ENCODE assay signal across 9 cellular contexts in the genomic region with DNA sequence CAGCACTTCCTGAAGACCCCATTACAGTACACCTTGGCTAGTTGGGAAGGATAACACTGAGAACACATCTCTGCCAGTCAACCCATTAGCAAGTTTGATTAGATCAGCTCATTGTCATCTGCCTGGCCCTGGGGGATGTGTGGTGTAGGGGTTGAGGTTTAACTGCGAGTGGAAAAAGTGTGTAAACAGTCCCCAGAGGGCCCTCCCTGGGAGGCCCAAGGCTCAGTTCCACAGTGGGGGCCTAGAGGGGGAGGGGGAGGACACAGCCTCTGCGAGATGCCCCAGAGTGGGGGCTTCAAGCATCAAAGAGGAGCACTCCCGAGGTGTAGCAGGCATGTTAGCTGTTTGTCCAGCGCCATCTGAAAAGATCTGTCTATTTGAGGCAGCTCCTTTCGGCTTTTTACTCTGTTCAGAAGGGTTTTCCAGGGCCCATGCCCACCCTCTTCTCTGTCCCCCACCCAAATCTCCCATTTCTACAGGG. TPM values are rescaled to one million over a fixed set of nuclear protein-coding genes. Genes with fewer than 3 reads are reported as not detected.
A peak's percentile ranks its signal among the peaks of the same experiment; 100 is the strongest.
DNase-seq lines count a peak whose midpoint lies in the region; ATAC-seq and TF ChIP-seq lines count a peak whose summit lies in the region.
"Had no signal": no experiment of that assay in that cellular context is flagged by ENCODE, and none has a peak within 500 bp of the region (broad histone marks: within the 10 kb centered on the region; RNA-seq: fewer than 3 reads in every experiment).

No MANE protein-coding gene starts in this region.

- no peak for DNase-seq in GM12864 (ENCODE audit: low read depth)
- DNase-seq in activated CD8-positive, alpha-beta memory T cell treated with anti-CD3 and anti-CD28 coated beads, Interleukin-2, amount 50 U/mL, for 48 hours = peak; percentile 82
- no peak for DNase-seq in DMS 273 treated with DMSO at 0.1 percent for 48 hours (lab: John Stamatoyannopoulos, UW)
- DNase-seq in adrenal gland = no peak

- H3K27me3 ChIP-seq in mononuclear cell (ENCODE audit: insufficient read depth, low read length) (no peaks in the 10 kb centered on the region), adrenal gland (no peaks in the 10 kb centered on the region)
- H3K27me3 ChIP-seq: cardiac muscle cell had no signal

- H3K4me1 ChIP-seq in mononuclear cell (ENCODE audit: insufficient read depth, low read length) = peaks cover 85% of the 10 kb centered on the region
- peaks cover 0 to 7% of the 10 kb centered on the region in 2 donors for H3K4me1 ChIP-seq in adrenal gland (replicated peaks in 1 of 2)

- ATAC-seq in HG03432 (IDR thresholded peaks at IDR 0.05; ENCODE audit: unreplicated experiment) (peak; percentile 42), HG02571 (IDR thresholded peaks at IDR 0.05; ENCODE audit: unreplicated experiment) (no peak), GM18870 (IDR thresholded peaks at IDR 0.05; ENCODE audit: unreplicated experiment) (no peak)

- WGBS in adrenal gland, 4 donors = 46 to 79% (median 65%) methylated on average over 4 to 5 of the region's 5 CpGs

- H3K9me3 ChIP-seq in mononuclear cell (ENCODE audit: low read depth, low read length) (no peaks in the 10 kb centered on the region), adrenal gland (replicated peaks in 1 of 3) (no peaks in the 10 kb centered on the region)

- peak overlapping the region in 2 of 5 donors; percentile 59 to 69 for H3K27ac ChIP-seq in adrenal gland
- H3K27ac ChIP-seq: cardiac muscle cell had no signal

- no peak for TF ChIP-seq POLR2A in adrenal gland (IDR thresholded peaks at IDR 0.05)

- TF ChIP-seq CTCF in GM12864 (IDR thresholded peaks at IDR 0.05; ENCODE audit: low read depth, low read length, missing control alignments) = no peak
- TF ChIP-seq CTCF in adrenal gland (IDR thresholded peaks at IDR 0.05) = no peak

- H3K4me3 ChIP-seq in GM12864 (ENCODE audit: low read depth, low read length) (peak overlapping the region; percentile 49), mononuclear cell (ENCODE audit: low read length) (peak overlapping the region; percentile 35), adrenal gland (no peak overlapping the region)
- H3K4me3 ChIP-seq: cardiac muscle cell had no signal

- no peaks in the 10 kb centered on the region for H3K36me3 ChIP-seq in adrenal gland (replicated peaks in 1 of 2)
- H3K36me3 ChIP-seq: cardiac muscle cell had no signal

- intact Hi-C loops in adrenal gland (cut with DNase I) = no loop called here

RNA-seq across cellular contexts. Expression of a gene that starts 0.3 kb away (rescaled TPM):
- total RNA-seq in mononuclear cell = 4.1 TPM
- 10 to 100 TPM in 1 of 8 donors, 1 to 10 TPM in 7; 2.5 to 11.6 (median 8.2) TPM for total RNA-seq in adrenal gland
- polyA plus RNA-seq in adrenal gland = 1 to 10 TPM; 1.3 to 2.2 (median 1.5) TPM

RNA-seq across cellular contexts. Expression of a gene that starts 11.8 kb away (rescaled TPM):
- total RNA-seq in mononuclear cell (24.1 TPM), adrenal gland (1 to 10 TPM in 6 of 8 donors, under 1 TPM in 2; 0.36 to 3.1 (median 1.5) TPM)
- polyA plus RNA-seq in adrenal gland = 1 to 10 TPM in 1 of 3 donors, under 1 TPM in 2; 0.91 to 2.8 (median 0.99) TPM

RNA-seq across cellular contexts. Expression of a gene that starts 27.5 kb away (rescaled TPM):
- 31.3 TPM for total RNA-seq in mononuclear cell
- total RNA-seq in adrenal gland = 10 to 100 TPM; 22.6 to 87.6 (median 48.3) TPM
- polyA plus RNA-seq in adrenal gland = 10 to 100 TPM; 31.6 to 40.1 (median 32.3) TPM

RNA-seq across cellular contexts. Expression of a gene that starts 28.2 kb away (rescaled TPM):
- total RNA-seq in mononuclear cell = 208 TPM
- 100 to 1,000 TPM; 216 to 307 (median 248) TPM for total RNA-seq in adrenal gland
- polyA plus RNA-seq in adrenal gland = 100 to 1,000 TPM; 152 to 505 (median 284) TPM

RNA-seq across cellular contexts. Expression of a gene that starts 53.8 kb away (rescaled TPM):
- total RNA-seq in mononuclear cell (23.2 TPM), adrenal gland (10 to 100 TPM; 20.7 to 67.2 (median 47.8) TPM)
- polyA plus RNA-seq in adrenal gland = 10 to 100 TPM; 45.5 to 71.2 (median 49.5) TPM

Comparison
In these comparisons a context has a peak if more than half of its experiments do, and no peak if none do; other contexts are left out.
1. H3K4me3 ChIP-seq: peak in GM12864 (single experiment) and mononuclear cell (single experiment); none in adrenal gland (0 of 4).